In genomic region chr1:178538192-178538916, GRCh38 we compare ENCODE assay signal across 15 cellular contexts. TPM values are rescaled to one million over a fixed set of nuclear protein-coding genes. Genes with fewer than 3 reads are reported as not detected.
DNase-seq lines count a peak whose midpoint lies in the region; ATAC-seq and TF ChIP-seq lines count a peak whose summit lies in the region.
"Had no signal": no experiment of that assay in that cellular context is flagged by ENCODE, and none has a peak within 500 bp of the region (broad histone marks: within the 10 kb centered on the region; RNA-seq: fewer than 3 reads in every experiment).

No MANE protein-coding gene starts in this region.

- DNase-seq in GM04503 (ENCODE audit: low read depth): peak; percentile 61
- DNase-seq in RWPE2 (ENCODE audit: low spot score): no peak
- peak; percentile 90 for DNase-seq in fibroblast of mammary gland (ENCODE audit: low read depth)
- peak; percentile 93 for DNase-seq in skeletal muscle cell (ENCODE audit: low read depth)
- no peak for DNase-seq in NCI-H1417 (lab: John Stamatoyannopoulos, UW)
- DNase-seq in activated T-cell treated with anti-CD3 and anti-CD28 coated beads, Interleukin-2, amount 50 U/mL, for 1 hour: no peak
- no peak for DNase-seq in natural killer cell
- DNase-seq: DMS79 treated with DMSO at 0.1 percent for 48 hours, heart right ventricle, midbrain, MV-4-11, NCI-H524, T-helper 2 cell had no signal

- no peaks in the 10 kb centered on the region for H3K9me3 ChIP-seq in RWPE2 (ENCODE audit: severe bottlenecking)
- H3K9me3 ChIP-seq: heart right ventricle had no signal

- H3K4me3 ChIP-seq in RWPE2 (ENCODE audit: severe bottlenecking): no peak overlapping the region
- no peak overlapping the region for H3K4me3 ChIP-seq in fibroblast of mammary gland (ENCODE audit: control insufficient read depth, low read depth, low read length)
- H3K4me3 ChIP-seq in skeletal muscle cell (ENCODE audit: low read depth, low read length): no peak overlapping the region
- H3K4me3 ChIP-seq: heart right ventricle had no signal

- H3K36me3 Mint-ChIP-seq in natural killer cell: no peaks in the 10 kb centered on the region

- no peaks in the 10 kb centered on the region for H3K9me3 Mint-ChIP-seq in natural killer cell
- H3K9me3 Mint-ChIP-seq: central memory CD8-positive, alpha-beta T cell had no signal

- H3K4me1 ChIP-seq in RWPE2 (ENCODE audit: insufficient read depth, poor library complexity, severe bottlenecking): peaks cover 23% of the 10 kb centered on the region

- peaks cover 0 to 4% of the 10 kb centered on the region in 2 donors for H3K27me3 Mint-ChIP-seq in natural killer cell (ENCODE audit: low read depth in 2 of 2)

- H3K36me3 ChIP-seq in RWPE2 (ENCODE audit: low read depth): no peaks in the 10 kb centered on the region
- H3K36me3 ChIP-seq: heart right ventricle had no signal

- ATAC-seq in RWPE2 (ENCODE audit: low read depth) (peak; percentile 42), natural killer cell (no peak), HG02798 (IDR thresholded peaks at IDR 0.05; ENCODE audit: poor library complexity, unreplicated experiment) (no peak)
- ATAC-seq: heart right ventricle had no signal

- no peak for TF ChIP-seq CTCF in RWPE2 (IDR thresholded peaks at IDR 0.05; ENCODE audit: poor library complexity, severe bottlenecking)
- no peak for TF ChIP-seq CTCF in fibroblast of mammary gland (conservative IDR thresholded peaks at IDR 0.05; ENCODE audit: control insufficient read depth, insufficient read depth, low read depth, low read length)
- no peak for TF ChIP-seq CTCF in natural killer cell (IDR thresholded peaks at IDR 0.05)

- H3K27ac ChIP-seq in RWPE2 (ENCODE audit: poor library complexity, severe bottlenecking): peak overlapping the region; percentile 62

- no peak overlapping the region for H3K4me3 Mint-ChIP-seq in natural killer cell
- H3K4me3 Mint-ChIP-seq: central memory CD8-positive, alpha-beta T cell had no signal

- H3K27ac Mint-ChIP-seq in natural killer cell: no peak overlapping the region

- peaks cover 0 to 20% of the 10 kb centered on the region in 2 donors for H3K4me1 Mint-ChIP-seq in natural killer cell
- H3K4me1 Mint-ChIP-seq: central memory CD8-positive, alpha-beta T cell had no signal

- intact Hi-C loops in natural killer cell (cut with micrococcal nuclease): no loop called here

- no peaks in the 10 kb centered on the region for H3K27me3 ChIP-seq in RWPE2 (ENCODE audit: insufficient read depth, poor library complexity, severe bottlenecking)
- H3K27me3 ChIP-seq: heart right ventricle had no signal

RNA-seq across cellular contexts. Expression of gene TEX35, which starts 25.4 kb away (rescaled TPM):
- not detected for total RNA-seq in natural killer cell

RNA-seq across cellular contexts. Expression of gene CLEC20A, which starts 41.6 kb away (rescaled TPM):
- total RNA-seq in natural killer cell: not detected
- total RNA-seq: heart right ventricle had no signal

Comparison
In these comparisons a context has a peak if more than half of its experiments do, and no peak if none do; other contexts are left out.
1. DNase-seq: peak in GM04503 (single experiment), fibroblast of mammary gland (single experiment) and skeletal muscle cell (single experiment); none in RWPE2 (single experiment), NCI-H1417 (0 of 3), activated T-cell treated with anti-CD3 and anti-CD28 coated beads, Interleukin-2, amount 50 U/mL, for 1 hour (single experiment) and natural killer cell (single experiment).